In genomic region chr14:34853041-34853440, GRCh38 we compare ENCODE assay signal across 28 cellular contexts. TPM values are rescaled to one million over a fixed set of nuclear protein-coding genes. Genes with fewer than 3 reads are reported as not detected.
DNase-seq lines count a peak whose midpoint lies in the region; ATAC-seq and TF ChIP-seq lines count a peak whose summit lies in the region.
"Had no signal": no experiment of that assay in that cellular context is flagged by ENCODE, and none has a peak within 500 bp of the region (broad histone marks: within the 10 kb centered on the region; RNA-seq: fewer than 3 reads in every experiment).

No MANE protein-coding gene starts in this region.

- H3K27ac ChIP-seq in SK-N-MC (peak overlapping the region; percentile 6; the same call in 1 of the 2 replicates), dorsolateral prefrontal cortex (no peak overlapping the region)
- H3K27ac ChIP-seq: 22Rv1, adrenal gland, C4-2B, KMS-11, right lobe of liver, thoracic aorta had no signal

- ATAC-seq in naive B cell (ENCODE audit: low read depth in 2 of 2): no peak
- ATAC-seq: activated CD4-positive, CD25-positive, alpha-beta regulatory T cell treated with anti-CD3 and anti-CD28 coated beads, Interleukin-2, amount 50 U/mL, for 24 hours; left colon; stimulated activated naive CD8-positive, alpha-beta T cell treated with anti-CD3 and anti-CD28 coated beads, Interleukin-15, amount 100 ng/mL, for 72 hours had no signal

- no peaks in the 10 kb centered on the region for H3K9me3 Mint-ChIP-seq in T-helper 1 cell treated with Interleukin-12 subunit alpha and Interleukin-12 subunit beta and Interleukin-4 antibody, amounts not matched to agents 30 μg/mL and 1 μg/mL, for 36 hours
- H3K9me3 Mint-ChIP-seq in endothelial cell (ENCODE audit: unreplicated experiment) (no peaks in the 10 kb centered on the region), naive B cell (no peaks in the 10 kb centered on the region)
- H3K9me3 Mint-ChIP-seq: activated T-cell treated with anti-CD3 and anti-CD28 coated beads, Interleukin-2, amount 50 U/mL, for 24 hours had no signal

- H3K27me3 Mint-ChIP-seq in T-helper 1 cell treated with Interleukin-12 subunit alpha and Interleukin-12 subunit beta and Interleukin-4 antibody, amounts not matched to agents 30 μg/mL and 1 μg/mL, for 36 hours (ENCODE audit: low read depth): no peaks in the 10 kb centered on the region
- H3K27me3 Mint-ChIP-seq in endothelial cell (ENCODE audit: unreplicated experiment): no peaks in the 10 kb centered on the region
- no peaks in the 10 kb centered on the region for H3K27me3 Mint-ChIP-seq in naive B cell
- H3K27me3 Mint-ChIP-seq: activated T-cell treated with anti-CD3 and anti-CD28 coated beads, Interleukin-2, amount 50 U/mL, for 24 hours; stimulated activated naive CD8-positive, alpha-beta T cell treated with anti-CD3 and anti-CD28 coated beads, Interleukin-15, amount 100 ng/mL, for 72 hours had no signal

- H3K4me3 Mint-ChIP-seq in T-helper 1 cell treated with Interleukin-12 subunit alpha and Interleukin-12 subunit beta and Interleukin-4 antibody, amounts not matched to agents 30 μg/mL and 1 μg/mL, for 36 hours: no peak overlapping the region
- H3K4me3 Mint-ChIP-seq in endothelial cell (ENCODE audit: unreplicated experiment): no peak overlapping the region
- H3K4me3 Mint-ChIP-seq in naive B cell: no peak overlapping the region
- H3K4me3 Mint-ChIP-seq: activated T-cell treated with anti-CD3 and anti-CD28 coated beads, Interleukin-2, amount 50 U/mL, for 24 hours; stimulated activated naive CD8-positive, alpha-beta T cell treated with anti-CD3 and anti-CD28 coated beads, Interleukin-15, amount 100 ng/mL, for 72 hours had no signal

- H3K36me3 Mint-ChIP-seq in T-helper 1 cell treated with Interleukin-12 subunit alpha and Interleukin-12 subunit beta and Interleukin-4 antibody, amounts not matched to agents 30 μg/mL and 1 μg/mL, for 36 hours (ENCODE audit: low read depth): peaks cover 32% of the 10 kb centered on the region
- H3K36me3 Mint-ChIP-seq in endothelial cell (ENCODE audit: low read depth, unreplicated experiment) (peaks cover 18% of the 10 kb centered on the region), naive B cell (peaks cover 10 to 11% of the 10 kb centered on the region in 2 donors)

- DNase-seq in T-helper 1 cell (no peak), SK-N-MC (ENCODE audit: low read depth, low spot score) (no peak), endothelial cell (ENCODE audit: low spot score) (no peak), naive B cell (no peak), SW 1271 (lab: John Stamatoyannopoulos, UW) (no peak), dorsolateral prefrontal cortex (no peak), G401 (ENCODE audit: low spot score) (no peak)
- DNase-seq: activated CD8-positive, alpha-beta memory T cell treated with anti-CD3 and anti-CD28 coated beads for 24 hours; activated gamma-delta T cell; activated T-cell treated with anti-CD3 and anti-CD28 coated beads, Interleukin-2, amount 50 U/mL, for 24 hours; adrenal gland; left colon; mammary epithelial cell; MG63; NCI-H1105; NCI-H187; NCI-H2171 treated with DMSO at 0.1 percent for 48 hours; NCI-H510A treated with DMSO at 0.1 percent for 48 hours; right lobe of liver; spleen; stimulated activated CD8-positive, alpha-beta memory T cell treated with anti-CD3 and anti-CD28 coated beads, Interleukin-4, amount 100 ng/mL, for 48 hours; stimulated activated naive CD8-positive, alpha-beta T cell treated with anti-CD3 and anti-CD28 coated beads, Interleukin-15, amount 100 ng/mL, for 72 hours had no signal

- H3K4me3 ChIP-seq in SK-N-MC (no peak overlapping the region), dorsolateral prefrontal cortex (no peak overlapping the region)
- H3K4me3 ChIP-seq: adrenal gland, MG63, right lobe of liver, spleen, thoracic aorta had no signal

- H3K27ac Mint-ChIP-seq in T-helper 1 cell treated with Interleukin-12 subunit alpha and Interleukin-12 subunit beta and Interleukin-4 antibody, amounts not matched to agents 30 μg/mL and 1 μg/mL, for 36 hours: peak overlapping the region; percentile 15
- H3K27ac Mint-ChIP-seq in endothelial cell (ENCODE audit: unreplicated experiment) (peak overlapping the region; percentile 11), naive B cell (peak overlapping the region in 4 of 6 donors; percentile 11 to 62 (median 22))

- H3K9ac ChIP-seq in SK-N-MC (ENCODE audit: insufficient read length): no peak overlapping the region
- H3K9ac ChIP-seq: KMS-11 had no signal

- no peak for TF ChIP-seq CTCF in endothelial cell (IDR thresholded peaks at IDR 0.05; ENCODE audit: unreplicated experiment)
- no peak for TF ChIP-seq CTCF in dorsolateral prefrontal cortex (IDR thresholded peaks at IDR 0.05 in 54 of 56, conservative IDR thresholded peaks at IDR 0.05 in 2 of 56; ENCODE audit: low read depth in 1 of 56, partially characterized antibody in 56 of 56)

- no peaks in the 10 kb centered on the region for H3K9me3 ChIP-seq in SK-N-MC (ENCODE audit: low read depth, low read length)
- H3K9me3 ChIP-seq: adrenal gland, MG63, right lobe of liver, spleen, thoracic aorta had no signal

- H3K4me1 Mint-ChIP-seq in T-helper 1 cell treated with Interleukin-12 subunit alpha and Interleukin-12 subunit beta and Interleukin-4 antibody, amounts not matched to agents 30 μg/mL and 1 μg/mL, for 36 hours (ENCODE audit: low read depth): peaks cover 25% of the 10 kb centered on the region
- H3K4me1 Mint-ChIP-seq in endothelial cell (ENCODE audit: unreplicated experiment): no peaks in the 10 kb centered on the region
- H3K4me1 Mint-ChIP-seq in naive B cell: peaks cover 9 to 17% (median 11%) of the 10 kb centered on the region in 3 donors

- in situ Hi-C loops in G401 (cut with HindIII; ENCODE audit: low sequenced_read_pairs): no loop called here

- intact Hi-C loops in dorsolateral prefrontal cortex (cut with DNase I): no loop called here

- H3K36me3 ChIP-seq in SK-N-MC (ENCODE audit: insufficient read depth, low read length): peaks cover 69% of the 10 kb centered on the region

- H3K27me3 ChIP-seq in dorsolateral prefrontal cortex: no peaks in the 10 kb centered on the region
- H3K27me3 ChIP-seq: adrenal gland, MG63, right lobe of liver, spleen had no signal

RNA-seq across cellular contexts. Expression of gene BAZ1A, which starts 22.1 kb away (rescaled TPM):
- total RNA-seq in endothelial cell (ENCODE audit: unreplicated experiment) (27.2 TPM), dorsolateral prefrontal cortex (10 to 100 TPM in 46 of 120 experiments, 1 to 10 TPM in 74; 3.8 to 20.1 (median 9.0) TPM)
- 10 to 100 TPM in 5 of 6 donors, 1 to 10 TPM in 1; 6.0 to 23.8 (median 12.4) TPM for polyA plus RNA-seq in naive B cell (ENCODE audit: low read depth in 6 of 6)
- 9.1 and 13.7 TPM in 2 replicates for total RNA-seq in G401 (2014; rRNA removed; shearing (Covaris generic))
